In the genomic region with DNA sequence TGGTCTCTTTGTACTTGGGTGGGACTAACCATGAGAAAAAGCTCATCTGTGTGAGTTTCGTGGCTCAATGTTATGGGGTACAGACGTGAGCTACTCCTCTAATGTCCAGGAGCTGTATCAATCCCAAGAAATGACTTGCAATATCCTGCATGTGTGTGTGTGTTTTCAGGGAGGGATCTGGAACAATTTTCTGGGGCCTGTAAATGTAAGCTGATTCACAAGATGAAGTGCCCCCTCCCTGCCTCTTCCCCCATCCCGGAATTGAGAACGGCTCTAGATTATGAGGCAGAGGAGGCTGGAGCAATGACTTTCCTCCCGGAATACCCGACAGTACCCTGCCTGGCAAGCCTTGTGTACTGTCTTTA, we compare ENCODE assay signal across 18 cellular contexts. TPM values are rescaled to one million over a fixed set of nuclear protein-coding genes. Genes with fewer than 3 reads are reported as not detected.
DNase-seq lines count a peak whose midpoint lies in the region; ATAC-seq and TF ChIP-seq lines count a peak whose summit lies in the region.
"Had no signal": no experiment of that assay in that cellular context is flagged by ENCODE, and none has a peak within 500 bp of the region (broad histone marks: within the 10 kb centered on the region; RNA-seq: fewer than 3 reads in every experiment).

No MANE protein-coding gene starts in this region.

- 100% methylated on average over 6 of the region's 6 CpGs for WGBS in esophagus muscularis mucosa
- 83 to 97% (median 88%) methylated on average over 6 of the region's 6 CpGs for WGBS in adrenal gland, 4 donors

- H3K27me3 ChIP-seq in esophagus muscularis mucosa: no peaks in the 10 kb centered on the region
- no peaks in the 10 kb centered on the region for H3K27me3 ChIP-seq in muscle layer of duodenum (ENCODE audit: low read depth, low read length)
- no peaks in the 10 kb centered on the region for H3K27me3 ChIP-seq in subcutaneous abdominal adipose tissue (ENCODE audit: control insufficient read depth in 5 of 5, insufficient read depth in 4 of 5, low read length in 5 of 5)
- H3K27me3 ChIP-seq in adrenal gland: no peaks in the 10 kb centered on the region

- no peak for ATAC-seq in GM21786 (IDR thresholded peaks at IDR 0.05; ENCODE audit: unreplicated experiment)
- ATAC-seq: activated T-cell treated with anti-CD3 and anti-CD28 coated beads, Interleukin-2, amount 50 U/mL, for 72 hours; natural killer cell had no signal

- TF ChIP-seq POLR2A in esophagus muscularis mucosa (IDR thresholded peaks at IDR 0.05; ENCODE audit: low read depth) (no peak), adrenal gland (IDR thresholded peaks at IDR 0.05) (no peak)

- H3K36me3 ChIP-seq in esophagus muscularis mucosa: no peaks in the 10 kb centered on the region
- no peaks in the 10 kb centered on the region for H3K36me3 ChIP-seq in muscle layer of duodenum (ENCODE audit: control insufficient read depth in 1 of 2, insufficient read depth in 2 of 2, low read length in 2 of 2)
- no peaks in the 10 kb centered on the region for H3K36me3 ChIP-seq in subcutaneous abdominal adipose tissue (ENCODE audit: control insufficient read depth in 5 of 5, insufficient read depth in 5 of 5, low read length in 5 of 5)
- no peaks in the 10 kb centered on the region for H3K36me3 ChIP-seq in adrenal gland (replicated peaks in 1 of 2)

- TF ChIP-seq EP300 in esophagus muscularis mucosa (IDR thresholded peaks at IDR 0.05): no peak

- H3K4me1 ChIP-seq in esophagus muscularis mucosa (peaks cover 9 to 32% (median 30%) of the 10 kb centered on the region in 4 donors), muscle layer of duodenum (ENCODE audit: control insufficient read depth in 1 of 2, insufficient read depth in 2 of 2, low read length in 2 of 2) (peaks cover 3 to 20% of the 10 kb centered on the region in 2 donors), subcutaneous abdominal adipose tissue (ENCODE audit: control insufficient read depth in 5 of 5, insufficient read depth in 5 of 5, low read length in 5 of 5) (peaks cover 0 to 17% (median 12%) of the 10 kb centered on the region in 5 donors), adrenal gland (replicated peaks in 1 of 2) (peaks cover 4 to 11% of the 10 kb centered on the region in 2 donors)

- TF ChIP-seq CTCF in AG10803 (conservative IDR thresholded peaks at IDR 0.05; ENCODE audit: low read length): no peak
- no peak for TF ChIP-seq CTCF in esophagus muscularis mucosa (IDR thresholded peaks at IDR 0.05)
- no peak for TF ChIP-seq CTCF in adrenal gland (IDR thresholded peaks at IDR 0.05)

- H3K27ac ChIP-seq in esophagus muscularis mucosa (replicated peaks in 1 of 4) (peak overlapping the region; percentile 20 to 62 (median 34)), muscle layer of duodenum (ENCODE audit: low read length) (peak overlapping the region; percentile 62), subcutaneous abdominal adipose tissue (ENCODE audit: low read depth, low read length) (peak overlapping the region; percentile 19), adrenal gland (no peak overlapping the region)

- H3K9me3 ChIP-seq in esophagus muscularis mucosa: no peaks in the 10 kb centered on the region
- no peaks in the 10 kb centered on the region for H3K9me3 ChIP-seq in muscle layer of duodenum (ENCODE audit: control insufficient read depth in 1 of 2, low read length in 2 of 2)
- H3K9me3 ChIP-seq in subcutaneous abdominal adipose tissue (ENCODE audit: control insufficient read depth in 5 of 5, low read length in 5 of 5): no peaks in the 10 kb centered on the region
- no peaks in the 10 kb centered on the region for H3K9me3 ChIP-seq in adrenal gland (replicated peaks in 1 of 3)

- no peak overlapping the region for H3K9ac ChIP-seq in subcutaneous abdominal adipose tissue (ENCODE audit: low read length in 5 of 5)

- intact Hi-C loops in esophagus muscularis mucosa (cut with DNase I): no loop called here
- intact Hi-C loops in adrenal gland (cut with DNase I): no loop called here

- no peak overlapping the region for H3K4me3 ChIP-seq in AG10803 (ENCODE audit: low read length)
- no peak overlapping the region for H3K4me3 ChIP-seq in esophagus muscularis mucosa
- no peak overlapping the region for H3K4me3 ChIP-seq in muscle layer of duodenum (ENCODE audit: low read depth in 1 of 2, low read length in 2 of 2)
- no peak overlapping the region for H3K4me3 ChIP-seq in subcutaneous abdominal adipose tissue (ENCODE audit: low read depth in 1 of 5, low read length in 5 of 5)
- no peak overlapping the region for H3K4me3 ChIP-seq in adrenal gland

- peak; percentile 58 for DNase-seq in AG10803 (ENCODE audit: low read depth)
- peak; percentile 90 for DNase-seq in esophagus muscularis mucosa (ENCODE audit: extremely low spot score)
- DNase-seq in hepatic stellate cell (ENCODE audit: low spot score): no peak
- DNase-seq in adrenal gland: no peak
- DNase-seq in NK-92 (lab: John Stamatoyannopoulos, UW; ENCODE audit: unreplicated experiment): no peak
- DNase-seq: activated CD4-positive, alpha-beta T cell treated with anti-CD3 and anti-CD28 coated beads, Interleukin-2, amount 10 ng/mL, durations not matched to agents 7 days and 5 days; activated naive CD4-positive, alpha-beta T cell treated with anti-CD3 and anti-CD28 coated beads for 36 hours; activated T-cell treated with anti-CD3 and anti-CD28 coated beads, Interleukin-2, amount 50 U/mL, for 72 hours; HCEC 1CT; natural killer cell; NCI-H1092 treated with DMSO at 0.1 percent for 48 hours; NCI-H2081 treated with DMSO at 0.1 percent for 48 hours; NCI-H345; retina; T1000 had no signal

RNA-seq across cellular contexts. Expression of a gene that starts 53.9 kb away (rescaled TPM):
- 10 to 100 TPM; 17.6 to 24.1 (median 22.6) TPM for total RNA-seq in esophagus muscularis mucosa
- 10 to 100 TPM; 17.0 to 43.1 (median 32.8) TPM for total RNA-seq in adrenal gland
- 10 to 100 TPM in 1 of 3 donors, 1 to 10 TPM in 2; 4.2 to 30.2 (median 5.5) TPM for polyA plus RNA-seq in adrenal gland

Comparison
In these comparisons a context has a peak if more than half of its experiments do, and no peak if none do; other contexts are left out.
1. DNase-seq: peak in AG10803 (single experiment) and esophagus muscularis mucosa (single experiment); none in hepatic stellate cell (single experiment), adrenal gland (0 of 7) and NK-92 (single experiment).
2. H3K27ac ChIP-seq: peak in esophagus muscularis mucosa (4 of 4), muscle layer of duodenum (single experiment) and subcutaneous abdominal adipose tissue (single experiment); none in adrenal gland (0 of 5).